Comparison of ENCODE assay signal across 1 cellular context in the genomic region with DNA sequence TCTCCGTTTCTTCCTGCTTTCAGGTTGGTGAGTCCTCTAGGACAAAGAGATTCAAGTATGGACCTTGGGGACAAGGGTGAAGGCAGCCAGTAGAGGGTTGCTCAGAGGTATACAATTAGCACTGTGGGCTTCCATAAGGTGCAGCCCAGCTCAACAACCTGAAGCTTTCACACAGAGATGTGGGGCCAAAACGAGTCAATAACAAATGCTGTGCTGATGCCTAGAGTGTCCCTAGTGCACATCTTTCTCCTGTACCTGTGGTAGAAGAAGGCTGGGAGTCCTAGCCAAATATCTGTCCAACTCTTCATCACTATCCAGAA.
TF ChIP-seq lines count a peak whose summit lies in the region.

No MANE protein-coding gene starts in this region.

TF ChIP-seq in K562, 482 proteins besides CTCF, POLR2A, EP300 and RAD21:
- TF ChIP-seq MTA3 (IDR thresholded peaks at IDR 0.05; ENCODE audit: borderline replicate concordance) = no peak
- TF ChIP-seq ZKSCAN8 (CRISPR knock-in tag; IDR thresholded peaks at IDR 0.05) = 0 out of 2 replicates have a peak, but pooled peaks have one; percentile 7
- TF ChIP-seq, protein P1, sequence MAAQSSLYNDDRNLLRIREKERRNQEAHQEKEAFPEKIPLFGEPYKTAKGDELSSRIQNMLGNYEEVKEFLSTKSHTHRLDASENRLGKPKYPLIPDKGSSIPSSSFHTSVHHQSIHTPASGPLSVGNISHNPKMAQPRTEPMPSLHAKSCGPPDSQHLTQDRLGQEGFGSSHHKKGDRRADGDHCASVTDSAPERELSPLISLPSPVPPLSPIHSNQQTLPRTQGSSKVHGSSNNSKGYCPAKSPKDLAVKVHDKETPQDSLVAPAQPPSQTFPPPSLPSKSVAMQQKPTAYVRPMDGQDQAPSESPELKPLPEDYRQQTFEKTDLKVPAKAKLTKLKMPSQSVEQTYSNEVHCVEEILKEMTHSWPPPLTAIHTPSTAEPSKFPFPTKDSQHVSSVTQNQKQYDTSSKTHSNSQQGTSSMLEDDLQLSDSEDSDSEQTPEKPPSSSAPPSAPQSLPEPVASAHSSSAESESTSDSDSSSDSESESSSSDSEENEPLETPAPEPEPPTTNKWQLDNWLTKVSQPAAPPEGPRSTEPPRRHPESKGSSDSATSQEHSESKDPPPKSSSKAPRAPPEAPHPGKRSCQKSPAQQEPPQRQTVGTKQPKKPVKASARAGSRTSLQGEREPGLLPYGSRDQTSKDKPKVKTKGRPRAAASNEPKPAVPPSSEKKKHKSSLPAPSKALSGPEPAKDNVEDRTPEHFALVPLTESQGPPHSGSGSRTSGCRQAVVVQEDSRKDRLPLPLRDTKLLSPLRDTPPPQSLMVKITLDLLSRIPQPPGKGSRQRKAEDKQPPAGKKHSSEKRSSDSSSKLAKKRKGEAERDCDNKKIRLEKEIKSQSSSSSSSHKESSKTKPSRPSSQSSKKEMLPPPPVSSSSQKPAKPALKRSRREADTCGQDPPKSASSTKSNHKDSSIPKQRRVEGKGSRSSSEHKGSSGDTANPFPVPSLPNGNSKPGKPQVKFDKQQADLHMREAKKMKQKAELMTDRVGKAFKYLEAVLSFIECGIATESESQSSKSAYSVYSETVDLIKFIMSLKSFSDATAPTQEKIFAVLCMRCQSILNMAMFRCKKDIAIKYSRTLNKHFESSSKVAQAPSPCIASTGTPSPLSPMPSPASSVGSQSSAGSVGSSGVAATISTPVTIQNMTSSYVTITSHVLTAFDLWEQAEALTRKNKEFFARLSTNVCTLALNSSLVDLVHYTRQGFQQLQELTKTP (IDR thresholded peaks at IDR 0.05; ENCODE audit: low read depth in 1 of 2, partially characterized antibody in 2 of 2) = peak in 1 of 2 experiments; percentile 35
- TF ChIP-seq PHB (CRISPR knock-in tag; IDR thresholded peaks at IDR 0.05) = no peak
- peak; percentile 14 for TF ChIP-seq TAF9B (IDR thresholded peaks at IDR 0.05; ENCODE audit: partially characterized antibody)
- TF ChIP-seq, protein P2, sequence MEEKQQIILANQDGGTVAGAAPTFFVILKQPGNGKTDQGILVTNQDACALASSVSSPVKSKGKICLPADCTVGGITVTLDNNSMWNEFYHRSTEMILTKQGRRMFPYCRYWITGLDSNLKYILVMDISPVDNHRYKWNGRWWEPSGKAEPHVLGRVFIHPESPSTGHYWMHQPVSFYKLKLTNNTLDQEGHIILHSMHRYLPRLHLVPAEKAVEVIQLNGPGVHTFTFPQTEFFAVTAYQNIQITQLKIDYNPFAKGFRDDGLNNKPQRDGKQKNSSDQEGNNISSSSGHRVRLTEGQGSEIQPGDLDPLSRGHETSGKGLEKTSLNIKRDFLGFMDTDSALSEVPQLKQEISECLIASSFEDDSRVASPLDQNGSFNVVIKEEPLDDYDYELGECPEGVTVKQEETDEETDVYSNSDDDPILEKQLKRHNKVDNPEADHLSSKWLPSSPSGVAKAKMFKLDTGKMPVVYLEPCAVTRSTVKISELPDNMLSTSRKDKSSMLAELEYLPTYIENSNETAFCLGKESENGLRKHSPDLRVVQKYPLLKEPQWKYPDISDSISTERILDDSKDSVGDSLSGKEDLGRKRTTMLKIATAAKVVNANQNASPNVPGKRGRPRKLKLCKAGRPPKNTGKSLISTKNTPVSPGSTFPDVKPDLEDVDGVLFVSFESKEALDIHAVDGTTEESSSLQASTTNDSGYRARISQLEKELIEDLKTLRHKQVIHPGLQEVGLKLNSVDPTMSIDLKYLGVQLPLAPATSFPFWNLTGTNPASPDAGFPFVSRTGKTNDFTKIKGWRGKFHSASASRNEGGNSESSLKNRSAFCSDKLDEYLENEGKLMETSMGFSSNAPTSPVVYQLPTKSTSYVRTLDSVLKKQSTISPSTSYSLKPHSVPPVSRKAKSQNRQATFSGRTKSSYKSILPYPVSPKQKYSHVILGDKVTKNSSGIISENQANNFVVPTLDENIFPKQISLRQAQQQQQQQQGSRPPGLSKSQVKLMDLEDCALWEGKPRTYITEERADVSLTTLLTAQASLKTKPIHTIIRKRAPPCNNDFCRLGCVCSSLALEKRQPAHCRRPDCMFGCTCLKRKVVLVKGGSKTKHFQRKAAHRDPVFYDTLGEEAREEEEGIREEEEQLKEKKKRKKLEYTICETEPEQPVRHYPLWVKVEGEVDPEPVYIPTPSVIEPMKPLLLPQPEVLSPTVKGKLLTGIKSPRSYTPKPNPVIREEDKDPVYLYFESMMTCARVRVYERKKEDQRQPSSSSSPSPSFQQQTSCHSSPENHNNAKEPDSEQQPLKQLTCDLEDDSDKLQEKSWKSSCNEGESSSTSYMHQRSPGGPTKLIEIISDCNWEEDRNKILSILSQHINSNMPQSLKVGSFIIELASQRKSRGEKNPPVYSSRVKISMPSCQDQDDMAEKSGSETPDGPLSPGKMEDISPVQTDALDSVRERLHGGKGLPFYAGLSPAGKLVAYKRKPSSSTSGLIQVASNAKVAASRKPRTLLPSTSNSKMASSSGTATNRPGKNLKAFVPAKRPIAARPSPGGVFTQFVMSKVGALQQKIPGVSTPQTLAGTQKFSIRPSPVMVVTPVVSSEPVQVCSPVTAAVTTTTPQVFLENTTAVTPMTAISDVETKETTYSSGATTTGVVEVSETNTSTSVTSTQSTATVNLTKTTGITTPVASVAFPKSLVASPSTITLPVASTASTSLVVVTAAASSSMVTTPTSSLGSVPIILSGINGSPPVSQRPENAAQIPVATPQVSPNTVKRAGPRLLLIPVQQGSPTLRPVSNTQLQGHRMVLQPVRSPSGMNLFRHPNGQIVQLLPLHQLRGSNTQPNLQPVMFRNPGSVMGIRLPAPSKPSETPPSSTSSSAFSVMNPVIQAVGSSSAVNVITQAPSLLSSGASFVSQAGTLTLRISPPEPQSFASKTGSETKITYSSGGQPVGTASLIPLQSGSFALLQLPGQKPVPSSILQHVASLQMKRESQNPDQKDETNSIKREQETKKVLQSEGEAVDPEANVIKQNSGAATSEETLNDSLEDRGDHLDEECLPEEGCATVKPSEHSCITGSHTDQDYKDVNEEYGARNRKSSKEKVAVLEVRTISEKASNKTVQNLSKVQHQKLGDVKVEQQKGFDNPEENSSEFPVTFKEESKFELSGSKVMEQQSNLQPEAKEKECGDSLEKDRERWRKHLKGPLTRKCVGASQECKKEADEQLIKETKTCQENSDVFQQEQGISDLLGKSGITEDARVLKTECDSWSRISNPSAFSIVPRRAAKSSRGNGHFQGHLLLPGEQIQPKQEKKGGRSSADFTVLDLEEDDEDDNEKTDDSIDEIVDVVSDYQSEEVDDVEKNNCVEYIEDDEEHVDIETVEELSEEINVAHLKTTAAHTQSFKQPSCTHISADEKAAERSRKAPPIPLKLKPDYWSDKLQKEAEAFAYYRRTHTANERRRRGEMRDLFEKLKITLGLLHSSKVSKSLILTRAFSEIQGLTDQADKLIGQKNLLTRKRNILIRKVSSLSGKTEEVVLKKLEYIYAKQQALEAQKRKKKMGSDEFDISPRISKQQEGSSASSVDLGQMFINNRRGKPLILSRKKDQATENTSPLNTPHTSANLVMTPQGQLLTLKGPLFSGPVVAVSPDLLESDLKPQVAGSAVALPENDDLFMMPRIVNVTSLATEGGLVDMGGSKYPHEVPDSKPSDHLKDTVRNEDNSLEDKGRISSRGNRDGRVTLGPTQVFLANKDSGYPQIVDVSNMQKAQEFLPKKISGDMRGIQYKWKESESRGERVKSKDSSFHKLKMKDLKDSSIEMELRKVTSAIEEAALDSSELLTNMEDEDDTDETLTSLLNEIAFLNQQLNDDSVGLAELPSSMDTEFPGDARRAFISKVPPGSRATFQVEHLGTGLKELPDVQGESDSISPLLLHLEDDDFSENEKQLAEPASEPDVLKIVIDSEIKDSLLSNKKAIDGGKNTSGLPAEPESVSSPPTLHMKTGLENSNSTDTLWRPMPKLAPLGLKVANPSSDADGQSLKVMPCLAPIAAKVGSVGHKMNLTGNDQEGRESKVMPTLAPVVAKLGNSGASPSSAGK (IDR thresholded peaks at IDR 0.05) = 0 out of 2 replicates have a peak, but pooled peaks have one; percentile 5
- no peak for TF ChIP-seq NR2C2 (CRISPR knock-in tag; IDR thresholded peaks at IDR 0.05)
- TF ChIP-seq NR2C2 (tag; IDR thresholded peaks at IDR 0.05) = peak; percentile 35; the same call in 1 of the 2 replicates
- 0 out of 6 replicates have a peak, but pooled peaks of 1 of the 3 experiments have one; percentile 29 for TF ChIP-seq ZBTB11 (CRISPR knock-in tag; IDR thresholded peaks at IDR 0.05)
- no peak for TF ChIP-seq ZNF699 (CRISPR knock-in tag; IDR thresholded peaks at IDR 0.05; ENCODE audit: insufficient replicate concordance)
- no peak for TF ChIP-seq NR2C1 (IDR thresholded peaks at IDR 0.05)
- no peak for TF ChIP-seq NR2C1 (tag; IDR thresholded peaks at IDR 0.05)
